Comparison of ENCODE assay signal across 31 cellular contexts in genomic region chr22:37206118-37206840, GRCh38. TPM values are rescaled to one million over a fixed set of nuclear protein-coding genes. Genes with fewer than 3 reads are reported as not detected.
DNase-seq lines count a peak whose midpoint lies in the region; ATAC-seq lines count a peak whose summit lies in the region.
"Had no signal": no experiment of that assay in that cellular context is flagged by ENCODE, and none has a peak within 500 bp of the region (broad histone marks: within the 10 kb centered on the region; RNA-seq: fewer than 3 reads in every experiment).

No MANE protein-coding gene starts in this region.

- H3K27me3 ChIP-seq in thymus (ENCODE audit: control insufficient read depth, insufficient read depth): no peaks in the 10 kb centered on the region

- peaks cover 17% of the 10 kb centered on the region for H3K36me3 ChIP-seq in thymus (ENCODE audit: control insufficient read depth, insufficient read depth)

- H3K27ac ChIP-seq in thymus (ENCODE audit: low read depth): peak overlapping the region; percentile 9
- H3K27ac ChIP-seq: dorsolateral prefrontal cortex, SK-N-MC had no signal

- H3K4me3 ChIP-seq in thymus (ENCODE audit: low read length): no peak overlapping the region
- H3K4me3 ChIP-seq: dorsolateral prefrontal cortex, GM12878, lung, SK-N-MC had no signal

- H3K9me3 ChIP-seq in T-helper 17 cell (ENCODE audit: control insufficient read depth, low read length, poor library complexity, severe bottlenecking): no peaks in the 10 kb centered on the region
- no peaks in the 10 kb centered on the region for H3K9me3 ChIP-seq in thymus (ENCODE audit: control insufficient read depth)

- no peak for ATAC-seq in T-helper 17 cell
- ATAC-seq in GM18868 (IDR thresholded peaks at IDR 0.05; ENCODE audit: unreplicated experiment): no peak
- ATAC-seq in activated CD8-positive, alpha-beta memory T cell treated with anti-CD3 and anti-CD28 coated beads, Interleukin-2, amount 10 ng/mL, durations not matched to agents 7 days and 5 days: no peak
- no peak for ATAC-seq in GM21390 (IDR thresholded peaks at IDR 0.05; ENCODE audit: unreplicated experiment)
- ATAC-seq: GM12878 had no signal

- CTCF ChIA-PET in activated CD8-positive, alpha-beta memory T cell treated with anti-CD3 and anti-CD28 coated beads, Interleukin-2, amount 10 ng/mL, durations not matched to agents 7 days and 5 days (lab: Charles Lee): interaction anchor here (1.2 to 1.8 kb wide), 3 partner anchors 11 to 44 kb away, joined by 3 to 9 read pairs (median 3); no protein-coding TSS in a partner anchor

- H3K27ac Mint-ChIP-seq in T-helper 17 cell: no peak overlapping the region
- H3K27ac Mint-ChIP-seq in activated CD8-positive, alpha-beta memory T cell treated with anti-CD3 and anti-CD28 coated beads, Interleukin-2, amount 10 ng/mL, durations not matched to agents 7 days and 5 days: no peak overlapping the region
- H3K27ac Mint-ChIP-seq: activated naive CD4-positive, alpha-beta T cell treated with anti-CD3 and anti-CD28 coated beads for 36 hours; B cell; T-helper 2 cell treated with Interferon-gamma antibody and Interleukin-4, amounts not matched to agents 5 μg/mL and 100 μg/mL, for 36 hours had no signal

- H3K27me3 Mint-ChIP-seq in T-helper 17 cell: no peaks in the 10 kb centered on the region
- no peaks in the 10 kb centered on the region for H3K27me3 Mint-ChIP-seq in activated CD8-positive, alpha-beta memory T cell treated with anti-CD3 and anti-CD28 coated beads, Interleukin-2, amount 10 ng/mL, durations not matched to agents 7 days and 5 days
- H3K27me3 Mint-ChIP-seq: B cell; central memory CD8-positive, alpha-beta T cell had no signal

- H3K4me1 ChIP-seq in thymus (ENCODE audit: control insufficient read depth, insufficient read depth, low read length): peaks cover 34% of the 10 kb centered on the region

- H3K9me3 Mint-ChIP-seq in activated CD8-positive, alpha-beta memory T cell treated with anti-CD3 and anti-CD28 coated beads, Interleukin-2, amount 10 ng/mL, durations not matched to agents 7 days and 5 days (ENCODE audit: low read depth): no peaks in the 10 kb centered on the region
- H3K9me3 Mint-ChIP-seq: activated naive CD4-positive, alpha-beta T cell treated with anti-CD3 and anti-CD28 coated beads for 36 hours; central memory CD8-positive, alpha-beta T cell; T-helper 2 cell treated with Interferon-gamma antibody and Interleukin-4, amounts not matched to agents 5 μg/mL and 100 μg/mL, for 36 hours had no signal

- H3K4me3 Mint-ChIP-seq in T-helper 17 cell: no peak overlapping the region
- no peak overlapping the region for H3K4me3 Mint-ChIP-seq in activated CD8-positive, alpha-beta memory T cell treated with anti-CD3 and anti-CD28 coated beads, Interleukin-2, amount 10 ng/mL, durations not matched to agents 7 days and 5 days
- H3K4me3 Mint-ChIP-seq: activated naive CD4-positive, alpha-beta T cell treated with anti-CD3 and anti-CD28 coated beads for 36 hours; B cell; central memory CD8-positive, alpha-beta T cell; T-helper 2 cell treated with Interferon-gamma antibody and Interleukin-4, amounts not matched to agents 5 μg/mL and 100 μg/mL, for 36 hours had no signal

- peak; percentile 45 for DNase-seq in activated effector memory CD4-positive, alpha-beta T cell treated with anti-CD3 and anti-CD28 coated beads, Interleukin-2, amount 50 U/mL, for 16 hours
- no peak for DNase-seq in activated effector memory CD4-positive, alpha-beta T cell treated with Interleukin-2 at 50 U/mL for 16 hours
- DNase-seq in T-helper 17 cell (peak in 2 of 3 donors; percentile 4 to 8), mesenteric fat pad (ENCODE audit: low spot score) (peak; percentile 62)
- no peak for DNase-seq in activated CD8-positive, alpha-beta memory T cell treated with anti-CD3 and anti-CD28 coated beads, Interleukin-2, amount 10 ng/mL, durations not matched to agents 7 days and 5 days
- DNase-seq: activated CD4-positive, alpha-beta T cell treated with anti-CD3 and anti-CD28 coated beads, Interleukin-2, amount 50 U/mL, for 48 hours; activated naive CD4-positive, alpha-beta T cell treated with anti-CD3 and anti-CD28 coated beads for 36 hours; Calu3; H7; islet precursor cell; Karpas-422; NCI-H1694; NCI-H2171; NCI-H69; RPMI8226 had no signal

- WGBS in thymus: 95% methylated on average over 16 of the region's 16 CpGs

- H3K4me1 Mint-ChIP-seq in T-helper 17 cell: peaks cover 11% of the 10 kb centered on the region
- H3K4me1 Mint-ChIP-seq in activated CD8-positive, alpha-beta memory T cell treated with anti-CD3 and anti-CD28 coated beads, Interleukin-2, amount 10 ng/mL, durations not matched to agents 7 days and 5 days: peaks cover 3% of the 10 kb centered on the region

- H3K36me3 Mint-ChIP-seq in T-helper 17 cell (ENCODE audit: low read depth): no peaks in the 10 kb centered on the region
- H3K36me3 Mint-ChIP-seq in activated CD8-positive, alpha-beta memory T cell treated with anti-CD3 and anti-CD28 coated beads, Interleukin-2, amount 10 ng/mL, durations not matched to agents 7 days and 5 days: no peaks in the 10 kb centered on the region

RNA-seq across cellular contexts. Expression of gene SSTR3, which starts 6.0 kb away (rescaled TPM):
- total RNA-seq in T-helper 17 cell (1 to 10 TPM in 1 of 2 donors, under 1 TPM in 1; 0.37 to 2.1 TPM), mesenteric fat pad (not detected)
- polyA plus RNA-seq in thymus: 3.9 TPM
- total RNA-seq in activated CD8-positive, alpha-beta memory T cell treated with anti-CD3 and anti-CD28 coated beads, Interleukin-2, amount 10 ng/mL, durations not matched to agents 7 days and 5 days: 1 to 10 TPM; 1.3 to 2.2 TPM
- total RNA-seq: A673, Calu3, Daoy, glomerular endothelial cell, pulmonary artery endothelial cell, skeletal muscle tissue, ureter had no signal

RNA-seq across cellular contexts. Expression of gene C1QTNF6, which starts 18.2 kb away (rescaled TPM):
- total RNA-seq in T-helper 17 cell (10 to 100 TPM; 11.2 to 11.8 TPM), mesenteric fat pad (1.3 TPM)
- polyA plus RNA-seq in thymus: 23.2 TPM
- 1 to 10 TPM; 6.7 to 7.4 TPM for total RNA-seq in activated CD8-positive, alpha-beta memory T cell treated with anti-CD3 and anti-CD28 coated beads, Interleukin-2, amount 10 ng/mL, durations not matched to agents 7 days and 5 days

RNA-seq across cellular contexts. Expression of gene RAC2, which starts 37.8 kb away (rescaled TPM):
- total RNA-seq in T-helper 17 cell (100 to 1,000 TPM; 297 to 478 TPM), mesenteric fat pad (26.1 TPM)
- 206 TPM for polyA plus RNA-seq in thymus
- total RNA-seq in activated CD8-positive, alpha-beta memory T cell treated with anti-CD3 and anti-CD28 coated beads, Interleukin-2, amount 10 ng/mL, durations not matched to agents 7 days and 5 days: 100 to 1,000 TPM; 834 to 907 TPM

RNA-seq across cellular contexts. Expression of gene IL2RB, which starts 56.6 kb away (rescaled TPM):
- 100 to 1,000 TPM in 1 of 2 donors, 10 to 100 TPM in 1; 76.4 to 107 TPM for total RNA-seq in T-helper 17 cell
- 1.7 TPM for total RNA-seq in mesenteric fat pad
- polyA plus RNA-seq in thymus: 7.0 TPM
- 100 to 1,000 TPM; 376 to 468 TPM for total RNA-seq in activated CD8-positive, alpha-beta memory T cell treated with anti-CD3 and anti-CD28 coated beads, Interleukin-2, amount 10 ng/mL, durations not matched to agents 7 days and 5 days
- total RNA-seq: Calu3, Daoy had no signal

Comparison
In these comparisons a context has a peak if more than half of its experiments do, and no peak if none do; other contexts are left out.
1. DNase-seq: peak in activated effector memory CD4-positive, alpha-beta T cell treated with anti-CD3 and anti-CD28 coated beads, Interleukin-2, amount 50 U/mL, for 16 hours (single experiment), T-helper 17 cell (2 of 3) and mesenteric fat pad (single experiment); none in activated effector memory CD4-positive, alpha-beta T cell treated with Interleukin-2 at 50 U/mL for 16 hours (single experiment) and activated CD8-positive, alpha-beta memory T cell treated with anti-CD3 and anti-CD28 coated beads, Interleukin-2, amount 10 ng/mL, durations not matched to agents 7 days and 5 days (single experiment).
2. RNA of gene RAC2, which starts 37.8 kb away (total RNA-seq): 834 to 907 TPM in activated CD8-positive, alpha-beta memory T cell treated with anti-CD3 and anti-CD28 coated beads, Interleukin-2, amount 10 ng/mL, durations not matched to agents 7 days and 5 days and 297 to 478 TPM in T-helper 17 cell; 26.1 TPM in mesenteric fat pad (single experiment); every median in the first group is over 10 times any median in the second.